14 cellular contexts compared by ENCODE assay signal in genomic region chr7:22700559-22701002, GRCh38. TPM values are rescaled to one million over a fixed set of nuclear protein-coding genes. Genes with fewer than 3 reads are reported as not detected.
DNase-seq lines count a peak whose midpoint lies in the region; ATAC-seq, FAIRE-seq and TF ChIP-seq lines count a peak whose summit lies in the region.
"Had no signal": no experiment of that assay in that cellular context is flagged by ENCODE, and none has a peak within 500 bp of the region (broad histone marks: within the 10 kb centered on the region; RNA-seq: fewer than 3 reads in every experiment).

No MANE protein-coding gene starts in this region.

- no peak overlapping the region for H3K9ac ChIP-seq in H1 (replicated peaks in 1 of 4; ENCODE audit: extremely low read depth in 1 of 4, low read depth in 3 of 4, low read length in 3 of 4)

- 0 out of 2 replicates have a peak overlapping the region, but pooled peaks have one; percentile 94 for H2BK20ac ChIP-seq in H1 (ENCODE audit: low read length)

- H3K27me3 Mint-ChIP-seq in natural killer cell treated with Interleukin-12 subunit alpha and Interleukin-12 subunit beta and Interleukin-15 and Interleukin-18, amount 100 ng/mL, for 72 hours, result peaks cover 0 to 14% of the 10 kb centered on the region in 2 donors
- peaks cover 11 to 16% of the 10 kb centered on the region in 2 donors for H3K27me3 Mint-ChIP-seq in natural killer cell (ENCODE audit: low read depth in 2 of 2)

- peak overlapping the region; percentile 3; the same call in 1 of the 2 replicates for H2BK5ac ChIP-seq in H1 (ENCODE audit: low read depth, low read length)

- POLR2A ChIA-PET in H1 (lab: Charles Lee; ENCODE audit: partially characterized antibody), result interaction anchor here (0.8 to 1.5 kb wide), 2 partner anchors 27 to 28 kb away, joined by 3 to 4 read pairs; partner anchors contain the start of gene IL6
- POLR2A ChIA-PET in GM10248 (lab: Yijun Ruan, JAX), result no interaction called here

- TF ChIP-seq POLR2A in H1 (IDR thresholded peaks at IDR 0.05; ENCODE audit: control extremely low read depth in 1 of 2, low read depth in 2 of 2, low read length in 2 of 2), result no peak

- peak; percentile 62 to 81 for ATAC-seq in natural killer cell treated with Interleukin-12 subunit alpha and Interleukin-12 subunit beta and Interleukin-15 and Interleukin-18, amount 100 ng/mL, for 72 hours
- no peak for ATAC-seq in natural killer cell
- ATAC-seq: naive thymus-derived CD8-positive, alpha-beta T cell had no signal

- no peaks in the 10 kb centered on the region for H3K36me3 ChIP-seq in H1 (ENCODE audit: control insufficient read depth in 2 of 4, insufficient read depth in 4 of 4, low read length in 3 of 4)
- H3K36me3 ChIP-seq: uterus had no signal

- DNase-seq in natural killer cell treated with Interleukin-12 subunit alpha and Interleukin-12 subunit beta and Interleukin-15 and Interleukin-18, amount 100 ng/mL, for 72 hours (ENCODE audit: low spot score), result no peak
- DNase-seq in natural killer cell (no peak), OCI-M1 (lab: John Stamatoyannopoulos, UW) (peak; percentile 77), H1 (ENCODE audit: low read depth in 1 of 2, low spot score in 2 of 2) (no peak), stromal cell of bone marrow (ENCODE audit: low read depth) (peak; percentile 48), GDM1 (lab: John Stamatoyannopoulos, UW) (no peak), GM10248 (ENCODE audit: extremely low spot score) (no peak), kidney glomerular epithelial cell (lab: John Stamatoyannopoulos, UW) (no peak)
- DNase-seq: erythroblast; naive thymus-derived CD8-positive, alpha-beta T cell; uterus had no signal

- no peak overlapping the region for H3K23ac ChIP-seq in H1 (ENCODE audit: insufficient read length)

- peak overlapping the region; percentile 41 for H3K4me3 Mint-ChIP-seq in natural killer cell treated with Interleukin-12 subunit alpha and Interleukin-12 subunit beta and Interleukin-15 and Interleukin-18, amount 100 ng/mL, for 72 hours
- H3K4me3 Mint-ChIP-seq in natural killer cell, result no peak overlapping the region
- H3K4me3 Mint-ChIP-seq: naive thymus-derived CD8-positive, alpha-beta T cell had no signal

- TF ChIP-seq RAD21 in H1 (IDR thresholded peaks at IDR 0.05 in 1 of 2, conservative IDR thresholded peaks at IDR 0.05 in 1 of 2; ENCODE audit: low read depth in 2 of 2, low read length in 2 of 2), result no peak

- H3K79me2 ChIP-seq in H1 (ENCODE audit: control insufficient read depth in 1 of 2, insufficient read depth in 2 of 2, low read length in 2 of 2), result no peaks in the 10 kb centered on the region

- H2AFZ ChIP-seq in H1 (ENCODE audit: low read length), result no peak overlapping the region

- H3K14ac ChIP-seq in H1 (ENCODE audit: insufficient read length), result no peak overlapping the region

- no peak overlapping the region for H3K4me2 ChIP-seq in H1 (ENCODE audit: insufficient read depth in 1 of 2, low read depth in 2 of 2, low read length in 2 of 2)

- intact Hi-C loops in natural killer cell (cut with micrococcal nuclease), result no loop called here

- H2BK120ac ChIP-seq in H1 (replicated peaks; ENCODE audit: low read depth, low read length), result peak overlapping the region; percentile 85

- H4K8ac ChIP-seq in H1 (ENCODE audit: extremely low read depth, insufficient read depth, low read length), result no peak overlapping the region

- no peak overlapping the region for H3K56ac ChIP-seq in H1 (replicated peaks; ENCODE audit: insufficient read length, low read depth, low read length)

- H3K36me3 Mint-ChIP-seq in natural killer cell treated with Interleukin-12 subunit alpha and Interleukin-12 subunit beta and Interleukin-15 and Interleukin-18, amount 100 ng/mL, for 72 hours, result peaks cover 11% of the 10 kb centered on the region
- no peaks in the 10 kb centered on the region for H3K36me3 Mint-ChIP-seq in natural killer cell
- H3K36me3 Mint-ChIP-seq: naive thymus-derived CD8-positive, alpha-beta T cell had no signal

- H3K27ac Mint-ChIP-seq in natural killer cell treated with Interleukin-12 subunit alpha and Interleukin-12 subunit beta and Interleukin-15 and Interleukin-18, amount 100 ng/mL, for 72 hours, result peak overlapping the region; percentile 53 to 68
- no peak overlapping the region for H3K27ac Mint-ChIP-seq in natural killer cell
- H3K27ac Mint-ChIP-seq: naive thymus-derived CD8-positive, alpha-beta T cell had no signal

- H4K5ac ChIP-seq in H1 (ENCODE audit: insufficient read length, low read depth, low read length), result no peak overlapping the region

- TF ChIP-seq CTCF in natural killer cell (IDR thresholded peaks at IDR 0.05) (no peak), H1 (IDR thresholded peaks at IDR 0.05; ENCODE audit: control extremely low read depth in 1 of 3, insufficient read depth in 1 of 3, low read depth in 1 of 3, low read length in 3 of 3) (no peak), GM10248 (IDR thresholded peaks at IDR 0.05; ENCODE audit: control extremely low read depth, extremely low read depth, low read depth, missing control alignments) (no peak)

- 0 out of 2 replicates have a peak, but pooled peaks cover 2% of the 10 kb centered on the region for H3K23me2 ChIP-seq in H1 (ENCODE audit: low read depth, low read length)

- peak overlapping the region; percentile 50 for H4K91ac ChIP-seq in H1 (replicated peaks; ENCODE audit: insufficient read length, low read length)

- H3K4me1 Mint-ChIP-seq in natural killer cell treated with Interleukin-12 subunit alpha and Interleukin-12 subunit beta and Interleukin-15 and Interleukin-18, amount 100 ng/mL, for 72 hours (ENCODE audit: low read depth in 2 of 2), result peaks cover 35 to 49% of the 10 kb centered on the region in 2 donors
- H3K4me1 Mint-ChIP-seq in natural killer cell, result no peaks in the 10 kb centered on the region

- H3K79me1 ChIP-seq in H1 (ENCODE audit: low read depth, low read length), result no peaks in the 10 kb centered on the region

- H4K20me1 ChIP-seq in H1 (replicated peaks in 1 of 2; ENCODE audit: control insufficient read depth in 1 of 2, insufficient read depth in 2 of 2, low read length in 2 of 2), result no peaks in the 10 kb centered on the region

- H3K4me3 ChIP-seq in H1 (ENCODE audit: extremely low read depth in 1 of 4, insufficient read depth in 2 of 4, low read depth in 3 of 4, low read length in 4 of 4), result no peak overlapping the region
- H3K4me3 ChIP-seq: uterus had no signal

- peak overlapping the region; percentile 11; the same call in 1 of the 2 replicates for H2BK12ac ChIP-seq in H1 (ENCODE audit: low read depth, low read length)

- H3K9me3 Mint-ChIP-seq in natural killer cell treated with Interleukin-12 subunit alpha and Interleukin-12 subunit beta and Interleukin-15 and Interleukin-18, amount 100 ng/mL, for 72 hours, result peaks cover 4% of the 10 kb centered on the region
- no peaks in the 10 kb centered on the region for H3K9me3 Mint-ChIP-seq in natural killer cell
- H3K9me3 Mint-ChIP-seq: naive thymus-derived CD8-positive, alpha-beta T cell had no signal

- no peaks in the 10 kb centered on the region for H3K27me3 ChIP-seq in H1 (replicated peaks in 1 of 4; ENCODE audit: control insufficient read depth in 3 of 4, extremely low read depth in 1 of 4, insufficient read depth in 3 of 4, low read length in 3 of 4)
- H3K27me3 ChIP-seq: uterus had no signal

- WGBS in H1 (ENCODE audit: extremely low coverage in 1 of 2, insufficient coverage in 1 of 2, insufficient read length in 1 of 2, insufficient replicate concordance in 2 of 2, low coverage in 1 of 2, low lambda C conversion rate in 2 of 2, missing lambda C conversion rate in 1 of 2), 2 experiments, result 89% methylated on average over 1 of the region's 1 CpG; no CpG with 5 or more reads in 1 of the 2 experiments

- CTCF ChIA-PET in H1 (lab: Charles Lee; ENCODE audit: partially characterized antibody), result interaction anchor here (1.0 to 3.3 kb wide), 4 partner anchors 24 to 140 kb away, joined by 3 to 16 read pairs (median 6); partner anchors contain the start of gene IL6
- CTCF ChIA-PET in GM10248 (lab: Yijun Ruan, JAX), result interaction anchor here (2.4 to 8.9 kb wide), 4 partner anchors 21 to 140 kb away, joined by 6 to 58 read pairs (median 8); partner anchors contain the start of gene IL6

- no peaks in the 10 kb centered on the region for H3K9me3 ChIP-seq in H1 (ENCODE audit: insufficient read depth in 2 of 2, low read depth in 1 of 2, low read length in 1 of 2)
- H3K9me3 ChIP-seq: uterus had no signal

- H2BK15ac ChIP-seq in H1 (ENCODE audit: low read length), result peak overlapping the region; percentile 53; the same call in 1 of the 2 replicates

- no peak for TF ChIP-seq EP300 in H1 (IDR thresholded peaks at IDR 0.05; ENCODE audit: borderline replicate concordance in 1 of 2, low read depth in 2 of 2, low read length in 2 of 2)

- no peak for FAIRE-seq in H1 (lab: Jason Lieb, UNC)
- FAIRE-seq: TTC549 had no signal

- H3K27ac ChIP-seq in H1 (ENCODE audit: low read depth, low read length), result no peak overlapping the region
- H3K27ac ChIP-seq: C4-2B, RWPE1, uterus had no signal

- peak overlapping the region; percentile 70; the same call in 1 of the 2 replicates for H2AK5ac ChIP-seq in H1 (ENCODE audit: low read depth, low read length)

- peak overlapping the region; percentile 19 for H3K4ac ChIP-seq in H1 (replicated peaks; ENCODE audit: insufficient read length, low read depth, low read length)

- peak overlapping the region; percentile 52; the same call in 1 of the 2 replicates for H3K18ac ChIP-seq in H1 (ENCODE audit: extremely low read depth, low read length)

- H3K4me1 ChIP-seq in H1 (replicated peaks in 1 of 4; ENCODE audit: control insufficient read depth in 3 of 4, insufficient read depth in 4 of 4, low read length in 3 of 4), result peaks cover 0 to 2% (median 0%) of the 10 kb centered on the region in 4 experiments; a peak in 2 of 7 replicates
- H3K4me1 ChIP-seq: uterus had no signal

TF ChIP-seq in H1, 55 proteins besides CTCF, POLR2A, EP300 and RAD21 (continues in another document):
- TF ChIP-seq SUZ12 (IDR thresholded peaks at IDR 0.05; ENCODE audit: low read length) (no peak), BCL11A (IDR thresholded peaks at IDR 0.05; ENCODE audit: low read depth in 2 of 2, low read length in 2 of 2) (no peak)
- TF ChIP-seq, protein P1, sequence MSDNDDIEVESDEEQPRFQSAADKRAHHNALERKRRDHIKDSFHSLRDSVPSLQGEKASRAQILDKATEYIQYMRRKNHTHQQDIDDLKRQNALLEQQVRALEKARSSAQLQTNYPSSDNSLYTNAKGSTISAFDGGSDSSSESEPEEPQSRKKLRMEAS (IDR thresholded peaks at IDR 0.05), result no peak

RNA-seq across cellular contexts. Expression of gene IL6, which starts 26.4 kb away (rescaled TPM):
- 100 to 1,000 TPM; 151 to 253 TPM for total RNA-seq in natural killer cell treated with Interleukin-12 subunit alpha and Interleukin-12 subunit beta and Interleukin-15 and Interleukin-18, amount 100 ng/mL, for 72 hours
- total RNA-seq in natural killer cell, result 1 to 10 TPM; 1.3 to 2.3 (median 1.7) TPM
- 0.41 and 0.73 TPM in 2 replicates for total RNA-seq in H1 (2021; fragmentation: NEBNext Ultra II Directional; extraction: Animal tissue kit (Norgen Biotek cat#: 25700))
- 0.12 and 0.27 TPM in 2 replicates for polyA plus RNA-seq in H1 (2011; rRNA removed)
- polyA plus RNA-seq in H1 (2011; cell fraction: cytosol; rRNA removed), result 0.14 TPM
- polyA plus RNA-seq in H1 (2011; cell fraction: nucleus; rRNA removed), result 1.0 TPM
- 0.27 to 0.76 TPM (median 0.29 TPM) in 3 of 4 replicates, not detected in the other for polyA plus RNA-seq in H1 (2012, experiment 1 of 2)
- polyA plus RNA-seq in H1 (2012, experiment 2 of 2), result 0.22 TPM
- 0.85 TPM for polyA plus RNA-seq in H1 (2013, experiment 1 of 2)
- 0.87 TPM for polyA plus RNA-seq in H1 (2013, experiment 2 of 2)
- polyA minus RNA-seq in H1 (2011; rRNA and poly(A)+ RNA removed), result 0.35 TPM in 1 of 2 replicates, not detected in the other
- polyA minus RNA-seq in H1 (2011; cell fraction: cytosol; rRNA and poly(A)+ RNA removed), result not detected
- not detected for polyA minus RNA-seq in H1 (2011; cell fraction: nucleus; rRNA and poly(A)+ RNA removed)
- total RNA-seq: naive thymus-derived CD8-positive, alpha-beta T cell had no signal
- polyA plus RNA-seq: naive thymus-derived CD8-positive, alpha-beta T cell had no signal

Comparison
In these comparisons a context has a peak if more than half of its experiments do, and no peak if none do; other contexts are left out.
1. ATAC-seq: peak in natural killer cell treated with Interleukin-12 subunit alpha and Interleukin-12 subunit beta and Interleukin-15 and Interleukin-18, amount 100 ng/mL, for 72 hours (2 of 2); none in natural killer cell (0 of 3).
2. H3K27ac Mint-ChIP-seq: peak in natural killer cell treated with Interleukin-12 subunit alpha and Interleukin-12 subunit beta and Interleukin-15 and Interleukin-18, amount 100 ng/mL, for 72 hours (2 of 2); none in natural killer cell (0 of 2).
3. RNA of gene IL6, which starts 26.4 kb away (total RNA-seq): 151 to 253 TPM in natural killer cell treated with Interleukin-12 subunit alpha and Interleukin-12 subunit beta and Interleukin-15 and Interleukin-18, amount 100 ng/mL, for 72 hours; 1.3 to 2.3 TPM in natural killer cell and 0.41 to 0.73 TPM in H1; every median in the first group is over 10 times any median in the second.
4. DNase-seq: peak in OCI-M1 (single experiment) and stromal cell of bone marrow (single experiment); none in natural killer cell treated with Interleukin-12 subunit alpha and Interleukin-12 subunit beta and Interleukin-15 and Interleukin-18, amount 100 ng/mL, for 72 hours (single experiment), natural killer cell (single experiment), H1 (0 of 2), GDM1 (single experiment), GM10248 (single experiment) and kidney glomerular epithelial cell (single experiment).